In genomic region chr12:38906482-38907170, GRCh38 we compare ENCODE assay signal across 8 cellular contexts. TPM values are rescaled to one million over a fixed set of nuclear protein-coding genes. Genes with fewer than 3 reads are reported as not detected.
DNase-seq lines count a peak whose midpoint lies in the region; ATAC-seq and TF ChIP-seq lines count a peak whose summit lies in the region.

No MANE protein-coding gene starts in this region.

- no peaks in the 10 kb centered on the region for H3K36me3 ChIP-seq in CD4-positive, alpha-beta memory T cell (ENCODE audit: insufficient read depth, low read length)

- intact Hi-C loops in CD4-positive, alpha-beta memory T cell (cut with micrococcal nuclease), result loop anchor here (5.0 kb wide), 1 partner anchor 196 kb away; no protein-coding TSS in a partner anchor

- H3K27ac ChIP-seq in CD4-positive, alpha-beta memory T cell (ENCODE audit: low read depth, low read length), result no peak overlapping the region

- H3K36me3 Mint-ChIP-seq in CD4-positive, alpha-beta memory T cell, result peaks cover 0 to 7% of the 10 kb centered on the region in 2 donors
- no peaks in the 10 kb centered on the region for H3K36me3 Mint-ChIP-seq in natural killer cell treated with Interleukin-12 subunit alpha and Interleukin-12 subunit beta and Interleukin-15 and Interleukin-18, amount 100 ng/mL, for 72 hours
- no peaks in the 10 kb centered on the region for H3K36me3 Mint-ChIP-seq in stimulated activated naive CD8-positive, alpha-beta T cell treated with anti-CD3 and anti-CD28 coated beads, Interleukin-15, Interleukin-2, amounts not matched to agents 100 ng/mL and 50 ng/mL, for 24 hours (ENCODE audit: low read depth)

- TF ChIP-seq CTCF in fibroblast of pulmonary artery (IDR thresholded peaks at IDR 0.05; ENCODE audit: low read length, missing control alignments), result peak; percentile 79

- H3K4me3 ChIP-seq in CD4-positive, alpha-beta memory T cell (ENCODE audit: low read length in 2 of 2), result peak overlapping the region; percentile 61 to 86
- peak overlapping the region; percentile 79 for H3K4me3 ChIP-seq in fibroblast of pulmonary artery (replicated peaks; ENCODE audit: low read depth, low read length)

- CTCF ChIA-PET in CD4-positive, alpha-beta memory T cell (lab: Charles Lee; ENCODE audit: partially characterized antibody), result interaction anchor here (0.8 to 3.0 kb wide), 21 partner anchors 8 to 769 kb away, joined by 3 to 29 read pairs (median 4); partner anchors contain the start of gene ALG10B

- no peaks in the 10 kb centered on the region for H3K27me3 ChIP-seq in CD4-positive, alpha-beta memory T cell (ENCODE audit: insufficient read depth, low read length)

- peak overlapping the region; percentile 19 to 87 (median 77) for H3K27ac Mint-ChIP-seq in CD4-positive, alpha-beta memory T cell
- peak overlapping the region; percentile 71 to 85 for H3K27ac Mint-ChIP-seq in natural killer cell treated with Interleukin-12 subunit alpha and Interleukin-12 subunit beta and Interleukin-15 and Interleukin-18, amount 100 ng/mL, for 72 hours
- peak overlapping the region; percentile 71 for H3K27ac Mint-ChIP-seq in stimulated activated naive CD8-positive, alpha-beta T cell treated with anti-CD3 and anti-CD28 coated beads, Interleukin-15, Interleukin-2, amounts not matched to agents 100 ng/mL and 50 ng/mL, for 24 hours

- DNase-seq in CD4-positive, alpha-beta memory T cell, result peak; percentile 47 to 63 (median 59)
- peak; percentile 36 to 38 for DNase-seq in activated T-helper 1 cell treated with anti-CD3 and anti-CD28 coated beads, Interleukin-2, amount 50 U/mL, for 16 hours (ENCODE audit: low read depth in 1 of 2, low spot score in 1 of 2)
- DNase-seq in fibroblast of pulmonary artery (ENCODE audit: low read depth), result peak; percentile 88
- DNase-seq in natural killer cell treated with Interleukin-12 subunit alpha and Interleukin-12 subunit beta and Interleukin-15 and Interleukin-18, amount 100 ng/mL, for 72 hours (ENCODE audit: low spot score), result peak; percentile 85

- no peaks in the 10 kb centered on the region for H3K9me3 ChIP-seq in CD4-positive, alpha-beta memory T cell (ENCODE audit: control insufficient read depth in 1 of 2, low read length in 2 of 2)

- peaks cover 21% of the 10 kb centered on the region for H3K4me1 ChIP-seq in CD4-positive, alpha-beta memory T cell (ENCODE audit: insufficient read depth, low read length)

- H3K9me3 Mint-ChIP-seq in CD4-positive, alpha-beta memory T cell, result peaks cover 0 to 7% (median 0%) of the 10 kb centered on the region in 8 donors
- H3K9me3 Mint-ChIP-seq in natural killer cell treated with Interleukin-12 subunit alpha and Interleukin-12 subunit beta and Interleukin-15 and Interleukin-18, amount 100 ng/mL, for 72 hours, result no peaks in the 10 kb centered on the region
- H3K9me3 Mint-ChIP-seq in stimulated activated naive CD8-positive, alpha-beta T cell treated with anti-CD3 and anti-CD28 coated beads, Interleukin-15, Interleukin-2, amounts not matched to agents 100 ng/mL and 50 ng/mL, for 24 hours, result no peaks in the 10 kb centered on the region

- H3K4me3 Mint-ChIP-seq in CD4-positive, alpha-beta memory T cell, result peak overlapping the region; percentile 91 to 97 (median 96)
- H3K4me3 Mint-ChIP-seq in natural killer cell treated with Interleukin-12 subunit alpha and Interleukin-12 subunit beta and Interleukin-15 and Interleukin-18, amount 100 ng/mL, for 72 hours, result peak overlapping the region; percentile 86
- peak overlapping the region; percentile 86 for H3K4me3 Mint-ChIP-seq in stimulated activated naive CD8-positive, alpha-beta T cell treated with anti-CD3 and anti-CD28 coated beads, Interleukin-15, Interleukin-2, amounts not matched to agents 100 ng/mL and 50 ng/mL, for 24 hours

- peak; percentile 66 for ATAC-seq in GM19324 (IDR thresholded peaks at IDR 0.05; ENCODE audit: low FRiP score, unreplicated experiment)
- peak; percentile 54 for ATAC-seq in HG03442 (IDR thresholded peaks at IDR 0.05; ENCODE audit: unreplicated experiment)
- ATAC-seq in natural killer cell treated with Interleukin-12 subunit alpha and Interleukin-12 subunit beta and Interleukin-15 and Interleukin-18, amount 100 ng/mL, for 72 hours, result peak; percentile 81 to 82

- POLR2A ChIA-PET in CD4-positive, alpha-beta memory T cell (lab: Charles Lee; ENCODE audit: partially characterized antibody), result interaction anchor here (1.9 to 2.2 kb wide), 2 partner anchors 135 to 590 kb away, joined by 6 to 7 read pairs; partner anchors contain the start of gene ALG10B

- H3K4me1 Mint-ChIP-seq in CD4-positive, alpha-beta memory T cell, result peaks cover 13 to 33% (median 24%) of the 10 kb centered on the region in 4 donors
- peaks cover 29 to 34% of the 10 kb centered on the region in 2 donors for H3K4me1 Mint-ChIP-seq in natural killer cell treated with Interleukin-12 subunit alpha and Interleukin-12 subunit beta and Interleukin-15 and Interleukin-18, amount 100 ng/mL, for 72 hours (ENCODE audit: low read depth in 2 of 2)
- H3K4me1 Mint-ChIP-seq in stimulated activated naive CD8-positive, alpha-beta T cell treated with anti-CD3 and anti-CD28 coated beads, Interleukin-15, Interleukin-2, amounts not matched to agents 100 ng/mL and 50 ng/mL, for 24 hours (ENCODE audit: low read depth), result peaks cover 22% of the 10 kb centered on the region

- peaks cover 2 to 11% of the 10 kb centered on the region in 2 donors for H3K27me3 Mint-ChIP-seq in CD4-positive, alpha-beta memory T cell
- peaks cover 8 to 13% of the 10 kb centered on the region in 2 donors for H3K27me3 Mint-ChIP-seq in natural killer cell treated with Interleukin-12 subunit alpha and Interleukin-12 subunit beta and Interleukin-15 and Interleukin-18, amount 100 ng/mL, for 72 hours
- H3K27me3 Mint-ChIP-seq in stimulated activated naive CD8-positive, alpha-beta T cell treated with anti-CD3 and anti-CD28 coated beads, Interleukin-15, Interleukin-2, amounts not matched to agents 100 ng/mL and 50 ng/mL, for 24 hours, result peaks cover 45% of the 10 kb centered on the region

TF ChIP-seq in PFSK-1, 5 proteins besides CTCF, POLR2A, EP300 and RAD21:
- TF ChIP-seq FOXP2 (optimal IDR thresholded peaks at IDR 0.05; ENCODE audit: borderline replicate concordance, extremely low read depth, extremely low read length, insufficient read depth) (peak; percentile 75), REST (IDR thresholded peaks at IDR 0.05; ENCODE audit: insufficient read depth in 1 of 2, low read depth in 2 of 2, low read length in 2 of 2) (peak in 1 of 2 experiments; percentile 22; a peak in 1 of 4 replicates), SIN3A (IDR thresholded peaks at IDR 0.05; ENCODE audit: borderline replicate concordance, insufficient read depth, low read length) (peak; percentile 86; the same call in 1 of the 2 replicates), POLR2AphosphoS5 (IDR thresholded peaks at IDR 0.05; ENCODE audit: low read depth, low read length) (peak; percentile 58; the same call in 1 of the 2 replicates), TAF1 (IDR thresholded peaks at IDR 0.05; ENCODE audit: borderline replicate concordance, insufficient read depth, low read length) (peak; percentile 62; the same call in 1 of the 2 replicates)

RNA-seq across cellular contexts. Expression of gene CPNE8, which starts 1.2 kb away (rescaled TPM):
- total RNA-seq in CD4-positive, alpha-beta memory T cell, result 1 to 10 TPM; 3.4 to 5.1 TPM
- polyA plus RNA-seq in CD4-positive, alpha-beta memory T cell, result 1 to 10 TPM; 1.2 to 2.3 TPM
- polyA plus RNA-seq in PFSK-1 (2012; ENCODE audit: insufficient read length, low read depth), result 6.4 TPM
- total RNA-seq in natural killer cell treated with Interleukin-12 subunit alpha and Interleukin-12 subunit beta and Interleukin-15 and Interleukin-18, amount 100 ng/mL, for 72 hours, result 1 to 10 TPM; 5.5 to 9.2 TPM

Comparison
In these comparisons a context has a peak if more than half of its experiments do, and no peak if none do; other contexts are left out.
1. DNase-seq: peak in every context shown above with its lines; median percentile 88 in fibroblast of pulmonary artery; 85 in natural killer cell treated with Interleukin-12 subunit alpha and Interleukin-12 subunit beta and Interleukin-15 and Interleukin-18, amount 100 ng/mL, for 72 hours; 59 in CD4-positive, alpha-beta memory T cell; 37 in activated T-helper 1 cell treated with anti-CD3 and anti-CD28 coated beads, Interleukin-2, amount 50 U/mL, for 16 hours.